17 cellular contexts compared by ENCODE assay signal in genomic region chr9:113310538-113310937, GRCh38. TPM values are rescaled to one million over a fixed set of nuclear protein-coding genes. Genes with fewer than 3 reads are reported as not detected.
"Had no signal": no experiment of that assay in that cellular context is flagged by ENCODE, and none has a peak within 500 bp of the region (broad histone marks: within the 10 kb centered on the region; RNA-seq: fewer than 3 reads in every experiment).

No MANE protein-coding gene starts in this region.

- H3K9me3 Mint-ChIP-seq: activated CD4-positive, alpha-beta memory T cell treated with anti-CD3 and anti-CD28 coated beads for 36 hours; natural killer cell had no signal

- DNase-seq: activated CD4-positive, alpha-beta memory T cell treated with anti-CD3 and anti-CD28 coated beads for 36 hours; activated CD4-positive, alpha-beta T cell treated with anti-CD3 and anti-CD28 coated beads for 1 hour; activated gamma-delta T cell treated with Interleukin-2 at 50 U/mL for 16 hours; activated T-cell treated with anti-CD3 and anti-CD28 coated beads, Interleukin-2, amount 50 U/mL, for 48 hours; central memory CD4-positive, alpha-beta T cell; cortex of kidney; effector memory CD4-positive, alpha-beta T cell; glutamatergic neuron; left cardiac atrium; natural killer cell; nucleus accumbens; stimulated activated CD4-positive, alpha-beta T cell treated with anti-CD3 and anti-CD28 coated beads, Interleukin-2, amount 100 ng/mL, for 48 hours; stimulated activated naive CD4-positive, alpha-beta T cell treated with Interleukin-2 at 50 U/mL for 16 hours; upper lobe of right lung had no signal

- H3K36me3 Mint-ChIP-seq: activated CD4-positive, alpha-beta memory T cell treated with anti-CD3 and anti-CD28 coated beads for 36 hours; natural killer cell had no signal

- H3K4me3 Mint-ChIP-seq: activated CD4-positive, alpha-beta memory T cell treated with anti-CD3 and anti-CD28 coated beads for 36 hours; natural killer cell had no signal

- H3K4me1 Mint-ChIP-seq: natural killer cell had no signal

- H3K27ac Mint-ChIP-seq: activated CD4-positive, alpha-beta memory T cell treated with anti-CD3 and anti-CD28 coated beads for 36 hours; natural killer cell had no signal

- H3K4me3 ChIP-seq: upper lobe of right lung had no signal

- ATAC-seq: natural killer cell, upper lobe of right lung had no signal

RNA-seq across cellular contexts. Expression of gene RNF183, which starts 7.4 kb away (rescaled TPM):
- total RNA-seq: astrocyte, left cardiac atrium, natural killer cell, pulmonary artery endothelial cell, temporal lobe, upper lobe of right lung had no signal
